In genomic region chr22:46430961-46431838, GRCh38 we compare ENCODE assay signal across 20 cellular contexts.
DNase-seq lines count a peak whose midpoint lies in the region; ATAC-seq and TF ChIP-seq lines count a peak whose summit lies in the region.
"Had no signal": no experiment of that assay in that cellular context is flagged by ENCODE, and none has a peak within 500 bp of the region (broad histone marks: within the 10 kb centered on the region; RNA-seq: fewer than 3 reads in every experiment).

No MANE protein-coding gene starts in this region.

- H3K36me3 Mint-ChIP-seq in activated CD4-positive, alpha-beta T cell treated with anti-CD3 and anti-CD28 coated beads, Interleukin-2, amount 10 ng/mL, durations not matched to agents 7 days and 5 days (ENCODE audit: low read depth), result no peaks in the 10 kb centered on the region
- H3K36me3 Mint-ChIP-seq in activated T-helper 17 cell treated with anti-CD3 and anti-CD28 coated beads, Interleukin-2, amount 50 U/mL, for 72 hours (ENCODE audit: low read depth), result no peaks in the 10 kb centered on the region
- H3K36me3 Mint-ChIP-seq in natural killer cell treated with Interleukin-12 subunit alpha and Interleukin-12 subunit beta and Interleukin-15 and Interleukin-18, amount 100 ng/mL, for 72 hours, result no peaks in the 10 kb centered on the region

- H3K9me2 ChIP-seq in DOHH2 (replicated peaks; ENCODE audit: control insufficient read depth, low read length), result no peaks in the 10 kb centered on the region

- TF ChIP-seq POLR2A in testis (IDR thresholded peaks at IDR 0.05), result no peak

- intact Hi-C loops in testis (cut with DNase I; ENCODE audit: low total_unique reads), result no loop called here

- peak overlapping the region; percentile 99; the same call in 1 of the 2 replicates for H3K4me2 ChIP-seq in DOHH2 (ENCODE audit: low read length)
- H3K4me2 ChIP-seq: A549, neural progenitor cell had no signal

- no peak overlapping the region; the same call in 1 of the 2 replicates for H3K4me3 ChIP-seq in DOHH2 (ENCODE audit: low read length)
- no peak overlapping the region for H3K4me3 ChIP-seq in testis
- H3K4me3 ChIP-seq: A549, neural progenitor cell had no signal

- H3K27me3 Mint-ChIP-seq in activated CD4-positive, alpha-beta T cell treated with anti-CD3 and anti-CD28 coated beads, Interleukin-2, amount 10 ng/mL, durations not matched to agents 7 days and 5 days, result peaks cover under 1% of the 10 kb centered on the region
- no peaks in the 10 kb centered on the region for H3K27me3 Mint-ChIP-seq in activated T-helper 17 cell treated with anti-CD3 and anti-CD28 coated beads, Interleukin-2, amount 50 U/mL, for 72 hours
- H3K27me3 Mint-ChIP-seq in natural killer cell treated with Interleukin-12 subunit alpha and Interleukin-12 subunit beta and Interleukin-15 and Interleukin-18, amount 100 ng/mL, for 72 hours, result no peaks in the 10 kb centered on the region

- no peak for TF ChIP-seq CTCF in DOHH2 (IDR thresholded peaks at IDR 0.05; ENCODE audit: low read depth, low read length, poor library complexity, severe bottlenecking)
- no peak for TF ChIP-seq CTCF in testis (IDR thresholded peaks at IDR 0.05)

- CTCF ChIA-PET in activated CD4-positive, alpha-beta T cell treated with anti-CD3 and anti-CD28 coated beads, Interleukin-2, amount 10 ng/mL, durations not matched to agents 7 days and 5 days (lab: Charles Lee), result no interaction called here

- 88 to 89% methylated on average over 34 of the region's 34 CpGs for WGBS in testis, 2 donors

- H3K4me3 Mint-ChIP-seq in activated CD4-positive, alpha-beta T cell treated with anti-CD3 and anti-CD28 coated beads, Interleukin-2, amount 10 ng/mL, durations not matched to agents 7 days and 5 days, result no peak overlapping the region
- peak overlapping the region; percentile 82 for H3K4me3 Mint-ChIP-seq in activated T-helper 17 cell treated with anti-CD3 and anti-CD28 coated beads, Interleukin-2, amount 50 U/mL, for 72 hours
- H3K4me3 Mint-ChIP-seq in natural killer cell treated with Interleukin-12 subunit alpha and Interleukin-12 subunit beta and Interleukin-15 and Interleukin-18, amount 100 ng/mL, for 72 hours, result peak overlapping the region; percentile 75
- H3K4me3 Mint-ChIP-seq: neural progenitor cell had no signal

- H3K27me3 ChIP-seq in DOHH2 (ENCODE audit: control insufficient read depth, low read length), result no peaks in the 10 kb centered on the region
- H3K27me3 ChIP-seq in testis, result no peaks in the 10 kb centered on the region
- H3K27me3 ChIP-seq: neural progenitor cell, vagina had no signal

- no peaks in the 10 kb centered on the region for H4K20me1 ChIP-seq in DOHH2 (ENCODE audit: control insufficient read depth, insufficient read depth, low read depth, low read length)

- H3K9me3 ChIP-seq in DOHH2 (ENCODE audit: control insufficient read depth, insufficient read depth, low read length), result no peaks in the 10 kb centered on the region
- H3K9me3 ChIP-seq in testis, result no peaks in the 10 kb centered on the region
- H3K9me3 ChIP-seq: A549, vagina had no signal

- H3K36me3 ChIP-seq in DOHH2 (ENCODE audit: control insufficient read depth, low read length), result no peaks in the 10 kb centered on the region
- no peaks in the 10 kb centered on the region for H3K36me3 ChIP-seq in testis (ENCODE audit: low read depth, missing control alignments)
- H3K36me3 ChIP-seq: neural progenitor cell, vagina had no signal

- no peaks in the 10 kb centered on the region for H3K79me2 ChIP-seq in DOHH2 (ENCODE audit: control insufficient read depth, low read length)

- H3K4me1 ChIP-seq in DOHH2 (ENCODE audit: control insufficient read depth, low read length) (peaks cover 27% of the 10 kb centered on the region), testis (no peaks in the 10 kb centered on the region)
- H3K4me1 ChIP-seq: A549, neural progenitor cell, vagina had no signal

- H3K4me1 Mint-ChIP-seq in activated CD4-positive, alpha-beta T cell treated with anti-CD3 and anti-CD28 coated beads, Interleukin-2, amount 10 ng/mL, durations not matched to agents 7 days and 5 days, result peaks cover 14% of the 10 kb centered on the region
- peaks cover 9% of the 10 kb centered on the region for H3K4me1 Mint-ChIP-seq in activated T-helper 17 cell treated with anti-CD3 and anti-CD28 coated beads, Interleukin-2, amount 50 U/mL, for 72 hours
- peaks cover 3 to 10% of the 10 kb centered on the region in 2 donors for H3K4me1 Mint-ChIP-seq in natural killer cell treated with Interleukin-12 subunit alpha and Interleukin-12 subunit beta and Interleukin-15 and Interleukin-18, amount 100 ng/mL, for 72 hours (ENCODE audit: low read depth in 2 of 2)

- POLR2A ChIA-PET in activated CD4-positive, alpha-beta T cell treated with anti-CD3 and anti-CD28 coated beads, Interleukin-2, amount 10 ng/mL, durations not matched to agents 7 days and 5 days (lab: Charles Lee), result no interaction called here

- ATAC-seq in activated T-helper 17 cell treated with anti-CD3 and anti-CD28 coated beads, Interleukin-2, amount 50 U/mL, for 72 hours (replicated peaks), result no peak
- ATAC-seq in natural killer cell treated with Interleukin-12 subunit alpha and Interleukin-12 subunit beta and Interleukin-15 and Interleukin-18, amount 100 ng/mL, for 72 hours, result no peak
- ATAC-seq: A549; activated CD4-positive, CD25-positive, alpha-beta regulatory T cell treated with anti-CD3 and anti-CD28 coated beads, Interleukin-2, amount 50 U/mL, for 24 hours; Right ventricle myocardium inferior had no signal

- peak overlapping the region; percentile 99 for H3K27ac Mint-ChIP-seq in activated CD4-positive, alpha-beta T cell treated with anti-CD3 and anti-CD28 coated beads, Interleukin-2, amount 10 ng/mL, durations not matched to agents 7 days and 5 days
- peak overlapping the region; percentile 93 for H3K27ac Mint-ChIP-seq in activated T-helper 17 cell treated with anti-CD3 and anti-CD28 coated beads, Interleukin-2, amount 50 U/mL, for 72 hours
- peak overlapping the region; percentile 73 to 94 for H3K27ac Mint-ChIP-seq in natural killer cell treated with Interleukin-12 subunit alpha and Interleukin-12 subunit beta and Interleukin-15 and Interleukin-18, amount 100 ng/mL, for 72 hours
- H3K27ac Mint-ChIP-seq: neural progenitor cell had no signal

- H3K27ac ChIP-seq in DOHH2 (ENCODE audit: low read depth, low read length), result no peak overlapping the region
- no peak overlapping the region for H3K27ac ChIP-seq in testis
- H3K27ac ChIP-seq: A549, neural progenitor cell, vagina had no signal

- H3K9me3 Mint-ChIP-seq in activated CD4-positive, alpha-beta T cell treated with anti-CD3 and anti-CD28 coated beads, Interleukin-2, amount 10 ng/mL, durations not matched to agents 7 days and 5 days, result peaks cover under 1% of the 10 kb centered on the region
- H3K9me3 Mint-ChIP-seq in activated T-helper 17 cell treated with anti-CD3 and anti-CD28 coated beads, Interleukin-2, amount 50 U/mL, for 72 hours, result no peaks in the 10 kb centered on the region
- no peaks in the 10 kb centered on the region for H3K9me3 Mint-ChIP-seq in natural killer cell treated with Interleukin-12 subunit alpha and Interleukin-12 subunit beta and Interleukin-15 and Interleukin-18, amount 100 ng/mL, for 72 hours

- DNase-seq in activated CD4-positive, alpha-beta T cell treated with anti-CD3 and anti-CD28 coated beads, Interleukin-2, amount 10 ng/mL, durations not matched to agents 7 days and 5 days, result no peak
- DNase-seq in activated CD4-positive, alpha-beta T cell treated with anti-CD3 and anti-CD28 coated beads, Interleukin-2, amount 50 U/mL, for 48 hours, result no peak
- DNase-seq in natural killer cell treated with Interleukin-12 subunit alpha and Interleukin-12 subunit beta and Interleukin-15 and Interleukin-18, amount 100 ng/mL, for 72 hours (ENCODE audit: low spot score), result no peak
- DNase-seq in testis (no peak), NCI-H2029 treated with DMSO at 0.1 percent for 48 hours (lab: John Stamatoyannopoulos, UW) (no peak), medulla oblongata (ENCODE audit: extremely low spot score) (no peak)
- DNase-seq: amniotic stem cell; central memory CD4-positive, alpha-beta T cell; HCEC 1CT; head of caudate nucleus; NCI-H1694; NCI-H345; stimulated activated naive CD4-positive, alpha-beta T cell treated with Interleukin-2 at 50 U/mL for 16 hours had no signal

- no peaks in the 10 kb centered on the region for H3F3A ChIP-seq in DOHH2 (ENCODE audit: control insufficient read depth, insufficient read depth)
